Comparison of ENCODE assay signal across 8 cellular contexts in the genomic region with DNA sequence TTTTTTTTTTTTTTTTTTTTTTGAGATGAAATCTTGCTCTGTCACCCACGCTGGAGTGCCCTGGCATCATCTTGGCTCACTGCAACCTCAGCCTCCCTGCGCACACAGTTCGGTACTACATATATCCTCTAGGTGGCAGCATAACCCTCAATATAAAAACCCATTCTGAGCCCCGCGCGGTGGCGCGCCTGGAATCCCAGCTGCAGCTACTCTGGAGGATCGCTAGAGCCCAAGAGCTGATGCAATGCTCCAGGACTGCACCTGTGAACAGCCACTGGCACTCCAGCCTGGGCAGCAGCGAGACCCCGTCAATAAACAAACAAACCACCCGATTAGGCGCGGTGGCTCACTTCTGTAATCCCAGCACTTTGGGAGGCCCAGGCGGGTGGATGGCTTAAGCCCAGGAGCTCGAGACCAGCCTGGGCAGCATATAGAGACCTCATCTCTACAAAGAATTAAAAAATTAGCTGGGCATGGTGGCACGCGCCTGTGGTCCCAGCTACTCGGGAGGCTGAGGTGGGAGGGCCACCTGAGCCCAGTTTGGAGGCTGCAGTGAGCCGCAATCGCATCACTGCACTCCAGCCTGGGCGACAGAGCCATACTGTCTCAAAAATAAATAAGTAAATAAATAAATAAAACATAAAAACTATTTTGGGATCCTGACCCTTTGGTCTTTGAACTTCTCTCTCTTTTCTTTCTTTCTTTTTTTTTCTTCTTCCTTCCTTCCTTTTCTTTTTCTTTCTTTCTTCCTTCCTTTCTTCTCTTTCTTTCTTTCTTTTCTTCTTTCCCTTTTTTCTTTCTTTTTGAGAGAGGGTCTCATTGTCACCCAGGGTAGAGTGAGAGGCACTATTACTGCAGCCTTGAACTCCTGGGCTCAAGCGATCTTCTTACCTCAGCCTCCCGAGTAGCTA. TPM values are rescaled to one million over a fixed set of nuclear protein-coding genes. Genes with fewer than 3 reads are reported as not detected.
DNase-seq lines count a peak whose midpoint lies in the region; ATAC-seq, FAIRE-seq and TF ChIP-seq lines count a peak whose summit lies in the region.

No MANE protein-coding gene starts in this region.

- H3K9me3 Mint-ChIP-seq in WTC11, result no peaks in the 10 kb centered on the region

- peak overlapping the region; percentile 59; the same call in 1 of the 2 replicates for H3K27ac Mint-ChIP-seq in WTC11

- ATAC-seq in GM18519 (IDR thresholded peaks at IDR 0.05; ENCODE audit: low FRiP score, unreplicated experiment) (peak; percentile 60), HG03342 (IDR thresholded peaks at IDR 0.05; ENCODE audit: unreplicated experiment) (peak; percentile 79), WTC11 (peak; percentile 98)

- in situ Hi-C loops in T47D (cut with HindIII; ENCODE audit: low pct_unique_long_range_greater_than_20kb, low sequenced_read_pairs), result no loop called here

- CTCF ChIA-PET in WTC11 (lab: Charles Lee), result interaction anchor here (0.6 to 2.6 kb wide), 37 partner anchors 8 to 951 kb away, joined by 3 to 52 read pairs (median 4); a partner anchor contains a TSS

- H3K27me3 Mint-ChIP-seq in WTC11 (ENCODE audit: low read depth), result no peaks in the 10 kb centered on the region

- H3K4me3 Mint-ChIP-seq in WTC11, result peak overlapping the region; percentile 39

- no peaks in the 10 kb centered on the region for H3K36me3 Mint-ChIP-seq in WTC11

- POLR2A ChIA-PET in WTC11 (lab: Charles Lee), result interaction anchor here (0.7 kb wide), 1 partner anchor 10 kb away, joined by 9 read pairs; no protein-coding TSS in a partner anchor

- TF ChIP-seq CTCF in WTC11 (IDR thresholded peaks at IDR 0.05), result peak; percentile 72

- H3K4me1 Mint-ChIP-seq in WTC11, result peaks cover 4% of the 10 kb centered on the region

- peak; percentile 84 for FAIRE-seq in A204.1 (lab: Jason Lieb, UNC)

- DNase-seq in NCI-H226 (peak; percentile 74), WTC11 (ENCODE audit: low spot score) (peak; percentile 93), T47D (ENCODE audit: low read depth in 1 of 2, low spot score in 1 of 2) (peak; percentile 43 to 97), inferior parietal cortex (ENCODE audit: extremely low spot score) (peak; percentile 93)
- peak; percentile 84 for DNase-seq in stimulated activated CD4-positive, alpha-beta T cell treated with anti-CD3 and anti-CD28 coated beads, Interleukin-15, amount 100 ng/mL, for 24 hours

TF ChIP-seq in WTC11, 78 proteins besides CTCF, POLR2A, EP300 and RAD21:
- peak; percentile 99 for TF ChIP-seq GABPB1 (CRISPR knock-in tag; IDR thresholded peaks at IDR 0.05)
- TF ChIP-seq, protein P1, sequence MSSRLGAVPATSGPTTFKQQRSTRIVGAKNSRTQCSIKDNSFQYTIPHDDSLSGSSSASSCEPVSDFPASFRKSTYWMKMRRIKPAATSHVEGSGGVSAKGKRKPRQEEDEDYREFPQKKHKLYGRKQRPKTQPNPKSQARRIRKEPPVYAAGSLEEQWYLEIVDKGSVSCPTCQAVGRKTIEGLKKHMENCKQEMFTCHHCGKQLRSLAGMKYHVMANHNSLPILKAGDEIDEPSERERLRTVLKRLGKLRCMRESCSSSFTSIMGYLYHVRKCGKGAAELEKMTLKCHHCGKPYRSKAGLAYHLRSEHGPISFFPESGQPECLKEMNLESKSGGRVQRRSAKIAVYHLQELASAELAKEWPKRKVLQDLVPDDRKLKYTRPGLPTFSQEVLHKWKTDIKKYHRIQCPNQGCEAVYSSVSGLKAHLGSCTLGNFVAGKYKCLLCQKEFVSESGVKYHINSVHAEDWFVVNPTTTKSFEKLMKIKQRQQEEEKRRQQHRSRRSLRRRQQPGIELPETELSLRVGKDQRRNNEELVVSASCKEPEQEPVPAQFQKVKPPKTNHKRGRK (CRISPR knock-in tag; IDR thresholded peaks at IDR 0.05; ENCODE audit: borderline replicate concordance), result peak; percentile 70; the same call in 1 of the 2 replicates
- no peak for TF ChIP-seq ESRRA (CRISPR knock-in tag; IDR thresholded peaks at IDR 0.05; ENCODE audit: borderline replicate concordance)
- TF ChIP-seq ZNF263 (CRISPR knock-in tag; IDR thresholded peaks at IDR 0.05; ENCODE audit: low read depth), result no peak
- TF ChIP-seq TEAD4 (CRISPR knock-in tag; IDR thresholded peaks at IDR 0.05), result peak; percentile 76
- TF ChIP-seq, protein P2, sequence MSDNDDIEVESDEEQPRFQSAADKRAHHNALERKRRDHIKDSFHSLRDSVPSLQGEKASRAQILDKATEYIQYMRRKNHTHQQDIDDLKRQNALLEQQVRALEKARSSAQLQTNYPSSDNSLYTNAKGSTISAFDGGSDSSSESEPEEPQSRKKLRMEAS (CRISPR knock-in tag; IDR thresholded peaks at IDR 0.05), result peak; percentile 75
- peak; percentile 66 for TF ChIP-seq ZNF121 (CRISPR knock-in tag; IDR thresholded peaks at IDR 0.05)
- TF ChIP-seq RORB (CRISPR knock-in tag; IDR thresholded peaks at IDR 0.05), result no peak
- TF ChIP-seq ZNF396 (CRISPR knock-in tag; IDR thresholded peaks at IDR 0.05; ENCODE audit: borderline replicate concordance), result 0 out of 2 replicates have a peak, but pooled peaks have one; percentile 30
- TF ChIP-seq, protein P3, sequence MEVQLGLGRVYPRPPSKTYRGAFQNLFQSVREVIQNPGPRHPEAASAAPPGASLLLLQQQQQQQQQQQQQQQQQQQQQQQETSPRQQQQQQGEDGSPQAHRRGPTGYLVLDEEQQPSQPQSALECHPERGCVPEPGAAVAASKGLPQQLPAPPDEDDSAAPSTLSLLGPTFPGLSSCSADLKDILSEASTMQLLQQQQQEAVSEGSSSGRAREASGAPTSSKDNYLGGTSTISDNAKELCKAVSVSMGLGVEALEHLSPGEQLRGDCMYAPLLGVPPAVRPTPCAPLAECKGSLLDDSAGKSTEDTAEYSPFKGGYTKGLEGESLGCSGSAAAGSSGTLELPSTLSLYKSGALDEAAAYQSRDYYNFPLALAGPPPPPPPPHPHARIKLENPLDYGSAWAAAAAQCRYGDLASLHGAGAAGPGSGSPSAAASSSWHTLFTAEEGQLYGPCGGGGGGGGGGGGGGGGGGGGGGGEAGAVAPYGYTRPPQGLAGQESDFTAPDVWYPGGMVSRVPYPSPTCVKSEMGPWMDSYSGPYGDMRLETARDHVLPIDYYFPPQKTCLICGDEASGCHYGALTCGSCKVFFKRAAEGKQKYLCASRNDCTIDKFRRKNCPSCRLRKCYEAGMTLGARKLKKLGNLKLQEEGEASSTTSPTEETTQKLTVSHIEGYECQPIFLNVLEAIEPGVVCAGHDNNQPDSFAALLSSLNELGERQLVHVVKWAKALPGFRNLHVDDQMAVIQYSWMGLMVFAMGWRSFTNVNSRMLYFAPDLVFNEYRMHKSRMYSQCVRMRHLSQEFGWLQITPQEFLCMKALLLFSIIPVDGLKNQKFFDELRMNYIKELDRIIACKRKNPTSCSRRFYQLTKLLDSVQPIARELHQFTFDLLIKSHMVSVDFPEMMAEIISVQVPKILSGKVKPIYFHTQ (CRISPR knock-in tag; IDR thresholded peaks at IDR 0.05), result peak; percentile 59; the same call in 1 of the 2 replicates
- peak; percentile 66; the same call in 1 of the 2 replicates for TF ChIP-seq TEAD1 (CRISPR knock-in tag; IDR thresholded peaks at IDR 0.05)

RNA-seq across cellular contexts. Expression of a gene that starts 15.4 kb away (rescaled TPM):
- 29.9 to 33.6 TPM (median 33.2 TPM) in 3 replicates for total RNA-seq in WTC11 (2021)

RNA-seq across cellular contexts. Expression of a gene that starts 16.1 kb away (rescaled TPM):
- 91.9 to 103 TPM (median 93.4 TPM) in 3 replicates for total RNA-seq in WTC11 (2021)

Comparison
In these comparisons a context has a peak if more than half of its experiments do, and no peak if none do; other contexts are left out.
1. Peak in every context shown above with its lines: DNase-seq and ATAC-seq.